Comparison of ENCODE assay signal across 1 cellular context in genomic region chr1:16644179-16645043, GRCh38.
A peak's percentile ranks its signal among the peaks of the same experiment; 100 is the strongest.
TF ChIP-seq lines count a peak whose summit lies in the region.

No MANE protein-coding gene starts in this region.

TF ChIP-seq in HepG2, 621 proteins besides CTCF, POLR2A, EP300 and RAD21 (continued from another document and continues in another):
- TF ChIP-seq KLF13 (CRISPR knock-in tag; IDR thresholded peaks at IDR 0.05) = peak; percentile 96; the same call in 1 of the 2 replicates
- TF ChIP-seq MIXL1 (CRISPR knock-in tag; IDR thresholded peaks at IDR 0.05) = peak; percentile 96
- TF ChIP-seq ZNF274 (CRISPR knock-in tag; IDR thresholded peaks at IDR 0.05) = peak; percentile 96
- peak; percentile 94 for TF ChIP-seq ZNF589 (CRISPR knock-in tag; conservative IDR thresholded peaks at IDR 0.05)
- no peak; the same call in none of the 2 replicates for TF ChIP-seq MEIS1 (CRISPR knock-in tag; IDR thresholded peaks at IDR 0.05; ENCODE audit: borderline replicate concordance)
- TF ChIP-seq MAX (IDR thresholded peaks at IDR 0.05) = no peak
- TF ChIP-seq TARDBP (CRISPR knock-in tag; IDR thresholded peaks at IDR 0.05) = peak; percentile 96
- TF ChIP-seq IRF1 (CRISPR knock-in tag; IDR thresholded peaks at IDR 0.05; ENCODE audit: low read depth) = no peak
- peak; percentile 97 for TF ChIP-seq MED13 (CRISPR knock-in tag; IDR thresholded peaks at IDR 0.05)
- no peak; the same call in 1 of the 2 replicates for TF ChIP-seq ZNF660 (CRISPR knock-in tag; IDR thresholded peaks at IDR 0.05; ENCODE audit: borderline replicate concordance, low read depth)
- no peak for TF ChIP-seq ZNF160 (CRISPR knock-in tag; IDR thresholded peaks at IDR 0.05)
- TF ChIP-seq PHB2 (IDR thresholded peaks at IDR 0.05; ENCODE audit: partially characterized antibody) = no peak
- TF ChIP-seq ZNF740 (CRISPR knock-in tag; IDR thresholded peaks at IDR 0.05) = peak; percentile 87; the same call in 1 of the 2 replicates
- TF ChIP-seq SCMH1 (CRISPR knock-in tag; IDR thresholded peaks at IDR 0.05; ENCODE audit: borderline replicate concordance) = no peak
- TF ChIP-seq ZNF275 (CRISPR knock-in tag; IDR thresholded peaks at IDR 0.05; ENCODE audit: borderline replicate concordance) = no peak
- peak; percentile 94 for TF ChIP-seq MAZ (IDR thresholded peaks at IDR 0.05; ENCODE audit: borderline replicate concordance, low read depth, low read length)
- peak; percentile 99 for TF ChIP-seq MAZ (CRISPR knock-in tag; IDR thresholded peaks at IDR 0.05; ENCODE audit: low read depth)
- TF ChIP-seq SIN3A (IDR thresholded peaks at IDR 0.05; ENCODE audit: borderline replicate concordance, low read depth, low read length) = peak; percentile 99
- TF ChIP-seq KDM4B (CRISPR knock-in tag; IDR thresholded peaks at IDR 0.05) = peak; percentile 96
- peak; percentile 93 for TF ChIP-seq ZNF557 (CRISPR knock-in tag; IDR thresholded peaks at IDR 0.05)
- TF ChIP-seq GATAD2A (CRISPR knock-in tag; IDR thresholded peaks at IDR 0.05) = peak; percentile 90
- no peak for TF ChIP-seq CBX2 (IDR thresholded peaks at IDR 0.05; ENCODE audit: low read depth, low read length)
- peak; percentile 95; the same call in 1 of the 2 replicates for TF ChIP-seq CBX2 (CRISPR knock-in tag; IDR thresholded peaks at IDR 0.05; ENCODE audit: low read depth)
- no peak for TF ChIP-seq DR1 (CRISPR knock-in tag; IDR thresholded peaks at IDR 0.05)
- TF ChIP-seq NFIB (CRISPR knock-in tag; IDR thresholded peaks at IDR 0.05; ENCODE audit: borderline replicate concordance) = no peak
- TF ChIP-seq ZNF276 (CRISPR knock-in tag; IDR thresholded peaks at IDR 0.05; ENCODE audit: low read depth) = peak; percentile 93
- peak; percentile 96 for TF ChIP-seq FOXC1 (CRISPR knock-in tag; IDR thresholded peaks at IDR 0.05; ENCODE audit: borderline replicate concordance)
- peak; percentile 91 for TF ChIP-seq ZFY (CRISPR knock-in tag; IDR thresholded peaks at IDR 0.05)
- TF ChIP-seq TFDP2 (CRISPR knock-in tag; IDR thresholded peaks at IDR 0.05) = peak; percentile 96
- TF ChIP-seq ZNF512 (CRISPR knock-in tag; IDR thresholded peaks at IDR 0.05) = peak; percentile 91; the same call in 1 of the 2 replicates
- TF ChIP-seq MAF1 (CRISPR knock-in tag; IDR thresholded peaks at IDR 0.05; ENCODE audit: borderline replicate concordance) = peak; percentile 96
- TF ChIP-seq ZNF781 (CRISPR knock-in tag; IDR thresholded peaks at IDR 0.05; ENCODE audit: borderline replicate concordance, not compliant biosample characterization) = peak; percentile 95
- peak; percentile 94 for TF ChIP-seq RXRB (CRISPR knock-in tag; IDR thresholded peaks at IDR 0.05; ENCODE audit: borderline replicate concordance)
- TF ChIP-seq ZC3H13 (CRISPR knock-in tag; IDR thresholded peaks at IDR 0.05) = peak; percentile 83
- no peak for TF ChIP-seq GABPA (IDR thresholded peaks at IDR 0.05; ENCODE audit: low read depth, low read length)
- TF ChIP-seq GABPA (CRISPR knock-in tag; IDR thresholded peaks at IDR 0.05; ENCODE audit: low read depth) = no peak
- TF ChIP-seq ZNF546 (CRISPR knock-in tag; conservative IDR thresholded peaks at IDR 0.05) = peak; percentile 97
- peak; percentile 98 for TF ChIP-seq TFDP1 (CRISPR knock-in tag; IDR thresholded peaks at IDR 0.05; ENCODE audit: borderline replicate concordance)
- peak; percentile 85 for TF ChIP-seq HMG20B (CRISPR knock-in tag; conservative IDR thresholded peaks at IDR 0.05)
- TF ChIP-seq GLI4 (CRISPR knock-in tag; IDR thresholded peaks at IDR 0.05; ENCODE audit: borderline replicate concordance) = peak; percentile 95
- peak; percentile 95 for TF ChIP-seq ZNF343 (CRISPR knock-in tag; IDR thresholded peaks at IDR 0.05)
- TF ChIP-seq DMAP1 (CRISPR knock-in tag; IDR thresholded peaks at IDR 0.05) = peak; percentile 64
- TF ChIP-seq ARID2 (CRISPR knock-in tag; IDR thresholded peaks at IDR 0.05; ENCODE audit: borderline replicate concordance) = peak; percentile 21; the same call in 1 of the 2 replicates
- no peak for TF ChIP-seq RAD51 (IDR thresholded peaks at IDR 0.05; ENCODE audit: borderline replicate concordance)
- TF ChIP-seq SNRNP70 (IDR thresholded peaks at IDR 0.05; ENCODE audit: low read depth, low read length) = no peak
- TF ChIP-seq HNF1A (IDR thresholded peaks at IDR 0.05; ENCODE audit: low read depth) = no peak; the same call in 1 of the 2 replicates
- peak; percentile 92 for TF ChIP-seq HNF1A (CRISPR knock-in tag; IDR thresholded peaks at IDR 0.05; ENCODE audit: borderline replicate concordance)
- peak; percentile 82; the same call in 1 of the 2 replicates for TF ChIP-seq ISX (CRISPR knock-in tag; conservative IDR thresholded peaks at IDR 0.05)
- TF ChIP-seq ZNF282 (IDR thresholded peaks at IDR 0.05; ENCODE audit: partially characterized antibody) = no peak
- TF ChIP-seq ZNF550 (CRISPR knock-in tag; IDR thresholded peaks at IDR 0.05; ENCODE audit: borderline replicate concordance) = peak; percentile 99
